ENCODE assay signal across 17 cellular contexts in the genomic region with DNA sequence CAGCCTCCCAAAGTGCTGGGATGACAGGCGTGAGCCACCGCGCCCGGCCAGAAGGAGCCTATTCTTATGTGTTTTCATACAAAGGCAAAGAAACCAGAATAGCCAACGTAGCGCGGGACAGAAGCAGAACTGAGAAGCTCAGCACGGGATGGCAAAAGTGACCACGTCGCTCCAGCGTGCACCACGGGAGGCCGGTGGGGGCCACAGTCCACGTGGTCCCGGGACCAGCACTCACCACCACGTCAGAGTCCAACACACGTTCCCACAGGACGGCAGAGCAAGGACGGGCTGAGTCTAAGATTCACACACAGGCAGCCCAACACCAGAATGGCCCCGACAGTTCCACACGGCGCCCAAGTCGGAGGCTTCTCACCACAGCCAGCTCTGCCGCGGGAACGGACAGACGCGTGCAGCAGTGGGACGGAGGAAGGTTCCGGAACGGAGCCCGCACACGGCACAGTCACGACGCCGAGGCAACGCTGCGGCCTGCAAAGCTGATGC. TPM values are rescaled to one million over a fixed set of nuclear protein-coding genes. Genes with fewer than 3 reads are reported as not detected.
A peak's percentile ranks its signal among the peaks of the same experiment; 100 is the strongest.
DNase-seq lines count a peak whose midpoint lies in the region; ATAC-seq and TF ChIP-seq lines count a peak whose summit lies in the region.
"Had no signal": no experiment of that assay in that cellular context is flagged by ENCODE, and none has a peak within 500 bp of the region (broad histone marks: within the 10 kb centered on the region; RNA-seq: fewer than 3 reads in every experiment).

No MANE protein-coding gene starts in this region.

- TF ChIP-seq CTCF in right atrium auricular region (IDR thresholded peaks at IDR 0.05) (no peak), osteocyte (IDR thresholded peaks at IDR 0.05) (no peak)

- H3K36me3 ChIP-seq in right atrium auricular region, result peaks cover 29% of the 10 kb centered on the region
- H3K36me3 ChIP-seq in Karpas-422 (ENCODE audit: insufficient read depth, low read length), result peaks cover 6% of the 10 kb centered on the region; the same call in 1 of the 2 replicates

- no peak overlapping the region for H2AFZ ChIP-seq in Karpas-422 (ENCODE audit: low read length)

- H3K9me2 ChIP-seq in Karpas-422 (replicated peaks; ENCODE audit: insufficient read depth, low read length), result no peaks in the 10 kb centered on the region

- 88% methylated on average over 38 of the region's 38 CpGs for WGBS in right cardiac atrium

- ATAC-seq in Right ventricle myocardium superior (ENCODE audit: poor library complexity) (no peak), right cardiac atrium (no peak)
- ATAC-seq in natural killer cell treated with Interleukin-12 subunit alpha and Interleukin-12 subunit beta and Interleukin-15 and Interleukin-18, amount 100 ng/mL, for 72 hours, result no peak

- no peaks in the 10 kb centered on the region for H3K27me3 Mint-ChIP-seq in natural killer cell treated with Interleukin-12 subunit alpha and Interleukin-12 subunit beta and Interleukin-15 and Interleukin-18, amount 100 ng/mL, for 72 hours
- H3K27me3 Mint-ChIP-seq in osteocyte (ENCODE audit: unreplicated experiment), result no peaks in the 10 kb centered on the region
- H3K27me3 Mint-ChIP-seq: CD4-positive, alpha-beta memory T cell had no signal

- no peaks in the 10 kb centered on the region for H3K4me1 ChIP-seq in right atrium auricular region
- no peaks in the 10 kb centered on the region for H3K4me1 ChIP-seq in right cardiac atrium (ENCODE audit: control insufficient read depth, insufficient read depth, low read length)
- no peaks in the 10 kb centered on the region for H3K4me1 ChIP-seq in Karpas-422 (ENCODE audit: low read length)

- no peak overlapping the region for H3K4me2 ChIP-seq in Karpas-422 (ENCODE audit: low read depth, low read length, poor library complexity, severe bottlenecking)

- no peaks in the 10 kb centered on the region for H3K79me2 ChIP-seq in Karpas-422 (ENCODE audit: low read length)

- DNase-seq in Right ventricle myocardium superior, result peak; percentile 30
- DNase-seq in right atrium auricular region (ENCODE audit: low spot score), result no peak
- DNase-seq in right cardiac atrium, result peak in 2 of 3 donors; percentile 36 to 43
- peak; percentile 13 for DNase-seq in natural killer cell treated with Interleukin-12 subunit alpha and Interleukin-12 subunit beta and Interleukin-15 and Interleukin-18, amount 100 ng/mL, for 72 hours (ENCODE audit: low spot score)
- DNase-seq in GM19240 (ENCODE audit: insufficient read length, low spot score), result no peak
- DNase-seq in DMS 273 treated with DMSO at 0.1 percent for 48 hours (lab: John Stamatoyannopoulos, UW), result no peak
- no peak for DNase-seq in Karpas-422
- no peak for DNase-seq in osteocyte (ENCODE audit: extremely low spot score, unreplicated experiment)
- DNase-seq: CD4-positive, alpha-beta memory T cell; DMS53; GOT3; KBM-7; MV-4-11; NCI-H1417 treated with DMSO at 0.1 percent for 48 hours; NCI-H1930; NCI-H345; NCI-H524 treated with DMSO at 0.1 percent for 48 hours had no signal

- no peaks in the 10 kb centered on the region for H3K9me3 Mint-ChIP-seq in natural killer cell treated with Interleukin-12 subunit alpha and Interleukin-12 subunit beta and Interleukin-15 and Interleukin-18, amount 100 ng/mL, for 72 hours
- H3K9me3 Mint-ChIP-seq in osteocyte (ENCODE audit: unreplicated experiment), result no peaks in the 10 kb centered on the region

- intact Hi-C loops in Right ventricle myocardium superior (cut with DNase I), result no loop called here
- intact Hi-C loops in right cardiac atrium (cut with DNase I), result no loop called here

- H3K4me1 Mint-ChIP-seq in natural killer cell treated with Interleukin-12 subunit alpha and Interleukin-12 subunit beta and Interleukin-15 and Interleukin-18, amount 100 ng/mL, for 72 hours (ENCODE audit: low read depth in 2 of 2), result no peaks in the 10 kb centered on the region
- no peaks in the 10 kb centered on the region for H3K4me1 Mint-ChIP-seq in osteocyte (ENCODE audit: unreplicated experiment)
- H3K4me1 Mint-ChIP-seq: CD4-positive, alpha-beta memory T cell had no signal

- no peaks in the 10 kb centered on the region for H3K27me3 ChIP-seq in right atrium auricular region
- no peaks in the 10 kb centered on the region for H3K27me3 ChIP-seq in right cardiac atrium (ENCODE audit: control insufficient read depth, insufficient read depth)
- no peaks in the 10 kb centered on the region for H3K27me3 ChIP-seq in Karpas-422 (ENCODE audit: low read length)

- peaks cover 6% of the 10 kb centered on the region for H3K36me3 Mint-ChIP-seq in natural killer cell treated with Interleukin-12 subunit alpha and Interleukin-12 subunit beta and Interleukin-15 and Interleukin-18, amount 100 ng/mL, for 72 hours
- H3K36me3 Mint-ChIP-seq in osteocyte (ENCODE audit: unreplicated experiment), result peaks cover 27% of the 10 kb centered on the region

- H3K4me3 ChIP-seq in right atrium auricular region (no peak overlapping the region), right cardiac atrium (ENCODE audit: low read length) (no peak overlapping the region), Karpas-422 (ENCODE audit: low read length) (no peak overlapping the region)

- no peak overlapping the region for H3K9ac ChIP-seq in Karpas-422 (ENCODE audit: low read length)

- no peak overlapping the region for H3K4me3 Mint-ChIP-seq in natural killer cell treated with Interleukin-12 subunit alpha and Interleukin-12 subunit beta and Interleukin-15 and Interleukin-18, amount 100 ng/mL, for 72 hours
- no peak overlapping the region for H3K4me3 Mint-ChIP-seq in osteocyte (ENCODE audit: unreplicated experiment)

- no peaks in the 10 kb centered on the region for H3K9me3 ChIP-seq in right atrium auricular region
- H3K9me3 ChIP-seq in right cardiac atrium (ENCODE audit: control insufficient read depth, low read length), result no peaks in the 10 kb centered on the region
- H3K9me3 ChIP-seq in Karpas-422 (ENCODE audit: low read length), result no peaks in the 10 kb centered on the region

- no peak overlapping the region for H3K27ac Mint-ChIP-seq in natural killer cell treated with Interleukin-12 subunit alpha and Interleukin-12 subunit beta and Interleukin-15 and Interleukin-18, amount 100 ng/mL, for 72 hours
- no peak overlapping the region for H3K27ac Mint-ChIP-seq in osteocyte (ENCODE audit: unreplicated experiment)

- H4K20me1 ChIP-seq in Karpas-422 (ENCODE audit: insufficient read depth, low read depth, low read length), result no peaks in the 10 kb centered on the region

- H3K27ac ChIP-seq in right atrium auricular region, result no peak overlapping the region
- no peak overlapping the region for H3K27ac ChIP-seq in right cardiac atrium (ENCODE audit: low read length)
- H3K27ac ChIP-seq in Karpas-422 (ENCODE audit: low read length), result no peak overlapping the region

RNA-seq across cellular contexts. Expression of a gene that starts 18.8 kb away (rescaled TPM):
- 50.8 TPM for total RNA-seq in Right ventricle myocardium superior
- 10 to 100 TPM; 44.6 to 52.1 TPM for total RNA-seq in right atrium auricular region
- 10 to 100 TPM; 48.4 to 57.6 (median 54.8) TPM for total RNA-seq in right cardiac atrium
- polyA plus RNA-seq in right cardiac atrium, result 59.0 TPM
- total RNA-seq in natural killer cell treated with Interleukin-12 subunit alpha and Interleukin-12 subunit beta and Interleukin-15 and Interleukin-18, amount 100 ng/mL, for 72 hours, result 10 to 100 TPM; 45.8 to 69.6 TPM
- total RNA-seq in Karpas-422 (2014; rRNA removed; shearing (Covaris generic); ENCODE audit: low replicate concordance), result 19.4 and 57.3 TPM in 2 replicates
- 47.5 and 49.9 TPM in 2 replicates for total RNA-seq in osteocyte

RNA-seq across cellular contexts. Expression of a gene that starts 49.3 kb away (rescaled TPM):
- total RNA-seq in Right ventricle myocardium superior, result 154 TPM
- 10 to 100 TPM; 58.6 to 70.1 TPM for total RNA-seq in right atrium auricular region
- 100 to 1,000 TPM; 101 to 163 (median 147) TPM for total RNA-seq in right cardiac atrium
- polyA plus RNA-seq in right cardiac atrium, result 114 TPM
- 10 to 100 TPM; 12.0 to 38.8 TPM for total RNA-seq in natural killer cell treated with Interleukin-12 subunit alpha and Interleukin-12 subunit beta and Interleukin-15 and Interleukin-18, amount 100 ng/mL, for 72 hours
- total RNA-seq in Karpas-422 (2014; rRNA removed; shearing (Covaris generic); ENCODE audit: low replicate concordance), result 23.2 and 62.5 TPM in 2 replicates
- 28.2 and 32.9 TPM in 2 replicates for total RNA-seq in osteocyte

RNA-seq across cellular contexts. Expression of a gene that starts 56.2 kb away (rescaled TPM):
- total RNA-seq in Right ventricle myocardium superior (5.1 TPM), right atrium auricular region (1 to 10 TPM; 2.2 to 3.0 TPM), right cardiac atrium (1 to 10 TPM; 2.1 to 9.0 (median 4.7) TPM), osteocyte (10.9 and 12.1 TPM in 2 replicates)
- 3.6 TPM for polyA plus RNA-seq in right cardiac atrium
- total RNA-seq in natural killer cell treated with Interleukin-12 subunit alpha and Interleukin-12 subunit beta and Interleukin-15 and Interleukin-18, amount 100 ng/mL, for 72 hours, result 10 to 100 TPM; 18.3 to 61.7 TPM
- total RNA-seq in Karpas-422 (2014; rRNA removed; shearing (Covaris generic); ENCODE audit: low replicate concordance), result 49.4 and 69.5 TPM in 2 replicates

Comparison
In these comparisons a context has a peak if more than half of its experiments do, and no peak if none do; other contexts are left out.
1. DNase-seq: peak in Right ventricle myocardium superior (single experiment), right cardiac atrium (2 of 3) and natural killer cell treated with Interleukin-12 subunit alpha and Interleukin-12 subunit beta and Interleukin-15 and Interleukin-18, amount 100 ng/mL, for 72 hours (single experiment); none in right atrium auricular region (single experiment), GM19240 (single experiment), DMS 273 treated with DMSO at 0.1 percent for 48 hours (single experiment), Karpas-422 (single experiment) and osteocyte (single experiment).